10 cellular contexts compared by ENCODE assay signal in the genomic region with DNA sequence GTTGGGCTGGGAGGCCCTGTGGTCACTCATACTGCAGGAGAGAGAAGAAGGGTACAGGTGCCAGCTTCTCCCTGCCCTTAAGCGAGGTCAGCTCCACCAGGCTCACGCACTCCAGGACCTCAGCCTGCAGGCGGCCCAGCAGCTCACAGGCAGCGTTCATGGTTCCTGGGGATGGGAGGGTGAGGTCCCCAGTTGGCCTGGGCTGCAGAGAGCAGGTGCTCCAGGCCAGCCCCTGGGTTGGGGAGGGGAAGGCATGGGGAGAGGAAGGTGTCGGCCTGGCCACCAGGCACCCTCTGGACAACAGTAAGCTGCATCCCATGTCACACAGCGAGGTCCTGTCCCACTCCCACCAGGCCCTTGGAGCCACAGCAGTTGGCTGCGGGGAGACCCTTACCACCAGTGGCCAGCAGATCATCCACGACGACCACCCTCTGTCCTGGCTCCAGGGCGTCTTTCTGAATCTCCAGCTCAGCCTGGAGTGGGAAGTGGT. TPM values are rescaled to one million over a fixed set of nuclear protein-coding genes. Genes with fewer than 3 reads are reported as not detected.
DNase-seq lines count a peak whose midpoint lies in the region; ATAC-seq and TF ChIP-seq lines count a peak whose summit lies in the region.
"Had no signal": no experiment of that assay in that cellular context is flagged by ENCODE, and none has a peak within 500 bp of the region (broad histone marks: within the 10 kb centered on the region; RNA-seq: fewer than 3 reads in every experiment).

No MANE protein-coding gene starts in this region.

- H3K27me3 Mint-ChIP-seq in natural killer cell treated with Interleukin-12 subunit alpha and Interleukin-12 subunit beta and Interleukin-15 and Interleukin-18, amount 100 ng/mL, for 72 hours = no peaks in the 10 kb centered on the region
- H3K27me3 Mint-ChIP-seq in natural killer cell (ENCODE audit: low read depth in 2 of 2) (no peaks in the 10 kb centered on the region), type B pancreatic cell (no peaks in the 10 kb centered on the region)

- no peak for DNase-seq in natural killer cell treated with Interleukin-12 subunit alpha and Interleukin-12 subunit beta and Interleukin-15 and Interleukin-18, amount 100 ng/mL, for 72 hours (ENCODE audit: low spot score)
- DNase-seq in natural killer cell = no peak
- DNase-seq in Panc1 (ENCODE audit: low read depth, low spot score) = no peak
- no peak for DNase-seq in type B pancreatic cell (ENCODE audit: extremely low spot score, unreplicated experiment)
- no peak for DNase-seq in ecto neural progenitor cell (ENCODE audit: low spot score)
- no peak for DNase-seq in NAMALWA (ENCODE audit: low spot score)
- DNase-seq: dorsolateral prefrontal cortex had no signal

- H3K36me3 ChIP-seq in Panc1 (ENCODE audit: control insufficient read depth, insufficient read depth, low read length) (peaks cover 7% of the 10 kb centered on the region; the same call in 1 of the 2 replicates), ectodermal cell (ENCODE audit: control insufficient read depth, insufficient read depth, low read length) (peaks cover 35% of the 10 kb centered on the region)

- H3K4me3 ChIP-seq in Panc1 (ENCODE audit: low read depth in 2 of 2, low read length in 2 of 2) (peak overlapping the region; percentile 64 to 78), ectodermal cell (ENCODE audit: insufficient read depth, low read depth, low read length) (no peak overlapping the region)

- peak overlapping the region; percentile 91 for H3K4me3 Mint-ChIP-seq in natural killer cell treated with Interleukin-12 subunit alpha and Interleukin-12 subunit beta and Interleukin-15 and Interleukin-18, amount 100 ng/mL, for 72 hours
- no peak overlapping the region for H3K4me3 Mint-ChIP-seq in natural killer cell
- H3K4me3 Mint-ChIP-seq in type B pancreatic cell = peak overlapping the region; percentile 90

- H3K9me3 ChIP-seq in Panc1 (ENCODE audit: control insufficient read depth, insufficient read depth, low read depth, low read length) (no peaks in the 10 kb centered on the region), ectodermal cell (ENCODE audit: control insufficient read depth, low read length) (no peaks in the 10 kb centered on the region)

- TF ChIP-seq CTCF in natural killer cell (IDR thresholded peaks at IDR 0.05) (no peak), Panc1 (IDR thresholded peaks at IDR 0.05) (no peak), type B pancreatic cell (conservative IDR thresholded peaks at IDR 0.05) (no peak)

- ATAC-seq in natural killer cell treated with Interleukin-12 subunit alpha and Interleukin-12 subunit beta and Interleukin-15 and Interleukin-18, amount 100 ng/mL, for 72 hours = no peak
- ATAC-seq in natural killer cell = no peak
- ATAC-seq in Panc1 = peak; percentile 1; the same call in 1 of the 2 replicates
- ATAC-seq in GM19455 (IDR thresholded peaks at IDR 0.05; ENCODE audit: unreplicated experiment) = no peak
- ATAC-seq: left colon had no signal

- H3K9me3 Mint-ChIP-seq in natural killer cell treated with Interleukin-12 subunit alpha and Interleukin-12 subunit beta and Interleukin-15 and Interleukin-18, amount 100 ng/mL, for 72 hours = no peaks in the 10 kb centered on the region
- H3K9me3 Mint-ChIP-seq in natural killer cell (no peaks in the 10 kb centered on the region), type B pancreatic cell (no peaks in the 10 kb centered on the region)

- in situ Hi-C loops in Panc1 (cut with HindIII; ENCODE audit: low pct_unique_long_range_greater_than_20kb, low sequenced_read_pairs) = no loop called here

- CTCF ChIA-PET in Panc1 (lab: Charles Lee) = interaction anchor here (0.6 to 1.8 kb wide), 2 partner anchors 62 to 72 kb away, joined by 3 to 7 read pairs; no protein-coding TSS in a partner anchor

- H3K4me1 ChIP-seq in Panc1 (ENCODE audit: control insufficient read depth, insufficient read depth, low read length) (peaks cover 21% of the 10 kb centered on the region), ectodermal cell (ENCODE audit: control insufficient read depth, insufficient read depth, low read length) (peaks cover 7% of the 10 kb centered on the region)

- peak overlapping the region; percentile 54; the same call in 1 of the 2 replicates for H3K27ac ChIP-seq in Panc1 (ENCODE audit: low read length)
- peak overlapping the region; percentile 26 for H3K27ac ChIP-seq in ectodermal cell (ENCODE audit: insufficient read depth, low read depth, low read length, poor library complexity, severe bottlenecking)

- 91 to 93% methylated on average over 10 of the region's 10 CpGs for WGBS in ectodermal cell, 2 experiments

- H3K27me3 ChIP-seq in Panc1 (ENCODE audit: control insufficient read depth, insufficient read depth, low read length) (no peaks in the 10 kb centered on the region), ectodermal cell (ENCODE audit: control insufficient read depth, insufficient read depth, low read length, poor library complexity, severe bottlenecking) (no peaks in the 10 kb centered on the region)
- H3K27me3 ChIP-seq: dorsolateral prefrontal cortex had no signal

- peaks cover 4 to 15% of the 10 kb centered on the region in 2 donors for H3K4me1 Mint-ChIP-seq in natural killer cell treated with Interleukin-12 subunit alpha and Interleukin-12 subunit beta and Interleukin-15 and Interleukin-18, amount 100 ng/mL, for 72 hours (ENCODE audit: low read depth in 2 of 2)
- H3K4me1 Mint-ChIP-seq in natural killer cell (peaks cover 7 to 24% of the 10 kb centered on the region in 2 donors), type B pancreatic cell (ENCODE audit: unreplicated experiment) (peaks cover 3% of the 10 kb centered on the region)

- POLR2A ChIA-PET in Panc1 (lab: Charles Lee) = no interaction called here

- H3K36me3 Mint-ChIP-seq in natural killer cell treated with Interleukin-12 subunit alpha and Interleukin-12 subunit beta and Interleukin-15 and Interleukin-18, amount 100 ng/mL, for 72 hours = no peaks in the 10 kb centered on the region
- H3K36me3 Mint-ChIP-seq in natural killer cell (no peaks in the 10 kb centered on the region), type B pancreatic cell (no peaks in the 10 kb centered on the region)

- peak overlapping the region; percentile 86 to 87 for H3K27ac Mint-ChIP-seq in natural killer cell treated with Interleukin-12 subunit alpha and Interleukin-12 subunit beta and Interleukin-15 and Interleukin-18, amount 100 ng/mL, for 72 hours
- H3K27ac Mint-ChIP-seq in natural killer cell (no peak overlapping the region), type B pancreatic cell (peak overlapping the region; percentile 76)

- intact Hi-C loops in natural killer cell (cut with micrococcal nuclease) (no loop called here), Panc1 (cut with micrococcal nuclease; ENCODE audit: unreplicated experiment) (loop anchor here (10.0 kb wide), 1 partner anchor 355 kb away; no protein-coding TSS in a partner anchor)

- BruUV-seq in Panc1 (replicated peaks; lab: Mats Ljungman, UMichigan) = TSS peak; percentile 91

RNA-seq across cellular contexts. Expression of a gene that starts 2.0 kb away (rescaled TPM):
- total RNA-seq in natural killer cell treated with Interleukin-12 subunit alpha and Interleukin-12 subunit beta and Interleukin-15 and Interleukin-18, amount 100 ng/mL, for 72 hours = 100 to 1,000 TPM; 142 to 192 TPM
- total RNA-seq in natural killer cell (100 to 1,000 TPM; 118 to 123 (median 120) TPM), Panc1 (2021; ENCODE audit: unreplicated experiment) (231 TPM), type B pancreatic cell (ENCODE audit: low replicate concordance) (116 and 153 TPM in 2 replicates)
- polyA plus RNA-seq in Panc1 (2012; ENCODE audit: insufficient read length) = 326 TPM
- polyA plus RNA-seq in ectodermal cell (2013, experiment 1 of 4) = 127 TPM
- polyA plus RNA-seq in ectodermal cell (2013, experiment 2 of 4) = 120 TPM
- 112 TPM for polyA plus RNA-seq in ectodermal cell (2013, experiment 3 of 4)
- polyA plus RNA-seq in ectodermal cell (2013, experiment 4 of 4) = 117 TPM

RNA-seq across cellular contexts. Expression of a gene that starts 6.1 kb away (rescaled TPM):
- total RNA-seq in natural killer cell treated with Interleukin-12 subunit alpha and Interleukin-12 subunit beta and Interleukin-15 and Interleukin-18, amount 100 ng/mL, for 72 hours = 100 to 1,000 TPM in 1 of 2 donors, 10 to 100 TPM in 1; 50.0 to 129 TPM
- total RNA-seq in natural killer cell (1 to 10 TPM; 2.2 to 3.8 (median 2.6) TPM), Panc1 (2021; ENCODE audit: unreplicated experiment) (39.9 TPM), type B pancreatic cell (ENCODE audit: low replicate concordance) (17.7 and 36.8 TPM in 2 replicates)
- polyA plus RNA-seq in Panc1 (2012; ENCODE audit: insufficient read length) = 25.1 TPM
- 49.5 TPM for polyA plus RNA-seq in ectodermal cell (2013, experiment 1 of 4)
- polyA plus RNA-seq in ectodermal cell (2013, experiment 2 of 4) = 50.5 TPM
- polyA plus RNA-seq in ectodermal cell (2013, experiment 3 of 4) = 52.1 TPM
- 45.4 TPM for polyA plus RNA-seq in ectodermal cell (2013, experiment 4 of 4)

RNA-seq across cellular contexts. Expression of a gene that starts 24.7 kb away (rescaled TPM):
- 100 to 1,000 TPM in 1 of 2 donors, 10 to 100 TPM in 1; 84.8 to 298 TPM for total RNA-seq in natural killer cell treated with Interleukin-12 subunit alpha and Interleukin-12 subunit beta and Interleukin-15 and Interleukin-18, amount 100 ng/mL, for 72 hours
- 100 to 1,000 TPM; 172 to 197 (median 183) TPM for total RNA-seq in natural killer cell
- 175 TPM for total RNA-seq in Panc1 (2021; ENCODE audit: unreplicated experiment)
- 228 TPM for polyA plus RNA-seq in Panc1 (2012; ENCODE audit: insufficient read length)
- polyA plus RNA-seq in ectodermal cell (2013, experiment 1 of 4) = 8.1 TPM
- polyA plus RNA-seq in ectodermal cell (2013, experiment 2 of 4) = 11.9 TPM
- polyA plus RNA-seq in ectodermal cell (2013, experiment 3 of 4) = 12.8 TPM
- 10.1 TPM for polyA plus RNA-seq in ectodermal cell (2013, experiment 4 of 4)
- 33.3 and 94.7 TPM in 2 replicates for total RNA-seq in type B pancreatic cell (ENCODE audit: low replicate concordance)

RNA-seq across cellular contexts. Expression of a gene that starts 47.0 kb away (rescaled TPM):
- 10 to 100 TPM; 27.3 to 46.3 TPM for total RNA-seq in natural killer cell treated with Interleukin-12 subunit alpha and Interleukin-12 subunit beta and Interleukin-15 and Interleukin-18, amount 100 ng/mL, for 72 hours
- 10 to 100 TPM; 58.1 to 75.8 (median 65.7) TPM for total RNA-seq in natural killer cell
- total RNA-seq in Panc1 (2021; ENCODE audit: unreplicated experiment) = 81.6 TPM
- polyA plus RNA-seq in Panc1 (2012; ENCODE audit: insufficient read length) = 106 TPM
- 29.1 TPM for polyA plus RNA-seq in ectodermal cell (2013, experiment 1 of 4)
- 24.4 TPM for polyA plus RNA-seq in ectodermal cell (2013, experiment 2 of 4)
- polyA plus RNA-seq in ectodermal cell (2013, experiment 3 of 4) = 15.9 TPM
- polyA plus RNA-seq in ectodermal cell (2013, experiment 4 of 4) = 19.5 TPM
- total RNA-seq in type B pancreatic cell (ENCODE audit: low replicate concordance) = 30.2 and 32.5 TPM in 2 replicates

RNA-seq across cellular contexts. Expression of a gene that starts 47.2 kb away (rescaled TPM):
- 10 to 100 TPM; 37.8 to 48.3 TPM for total RNA-seq in natural killer cell treated with Interleukin-12 subunit alpha and Interleukin-12 subunit beta and Interleukin-15 and Interleukin-18, amount 100 ng/mL, for 72 hours
- total RNA-seq in natural killer cell (10 to 100 TPM; 31.9 to 39.0 (median 36.2) TPM), Panc1 (2021; ENCODE audit: unreplicated experiment) (73.8 TPM), type B pancreatic cell (ENCODE audit: low replicate concordance) (80.4 and 91.4 TPM in 2 replicates)
- polyA plus RNA-seq in Panc1 (2012; ENCODE audit: insufficient read length) = 129 TPM
- polyA plus RNA-seq in ectodermal cell (2013, experiment 1 of 4) = 98.9 TPM
- 91.2 TPM for polyA plus RNA-seq in ectodermal cell (2013, experiment 2 of 4)
- polyA plus RNA-seq in ectodermal cell (2013, experiment 3 of 4) = 65.1 TPM
- 84.7 TPM for polyA plus RNA-seq in ectodermal cell (2013, experiment 4 of 4)

Comparison
In these comparisons a context has a peak if more than half of its experiments do, and no peak if none do; other contexts are left out.
1. H3K27ac Mint-ChIP-seq: peak in natural killer cell treated with Interleukin-12 subunit alpha and Interleukin-12 subunit beta and Interleukin-15 and Interleukin-18, amount 100 ng/mL, for 72 hours (2 of 2) and type B pancreatic cell (single experiment); none in natural killer cell (0 of 2).